In the genomic region with DNA sequence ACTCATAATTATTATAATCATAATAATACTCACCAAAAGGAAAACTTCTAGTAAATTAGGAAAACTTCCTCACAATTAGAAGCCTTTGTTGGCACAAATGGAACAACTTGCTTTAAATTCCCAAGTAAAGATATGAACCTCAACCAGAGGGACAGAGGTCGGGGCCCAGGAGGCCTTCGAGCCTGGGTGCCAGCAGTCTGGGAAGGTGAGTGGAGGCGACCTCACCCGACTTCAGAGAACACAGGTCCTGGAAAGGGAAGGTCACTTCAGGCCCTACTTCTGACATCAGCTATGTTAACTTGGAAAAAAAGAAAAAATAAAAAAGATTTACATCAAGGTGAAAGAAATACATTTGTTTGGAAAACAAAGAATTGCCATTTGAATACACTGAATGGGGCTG, we compare ENCODE assay signal across 28 cellular contexts.
"Had no signal": no experiment of that assay in that cellular context is flagged by ENCODE, and none has a peak within 500 bp of the region (broad histone marks: within the 10 kb centered on the region; RNA-seq: fewer than 3 reads in every experiment).

No MANE protein-coding gene starts in this region.

- H3K27ac ChIP-seq: colonic mucosa, coronary artery, dorsolateral prefrontal cortex, epithelial cell of prostate, esophagus muscularis mucosa, esophagus squamous epithelium, foreskin keratinocyte, gastrocnemius medialis, gastroesophageal sphincter, heart left ventricle, heart right ventricle, hepatocyte had no signal

- H3K27ac Mint-ChIP-seq: dendritic cell treated with granulocyte-macrophage colony-stimulating factor and Interleukin-4, amounts not matched to agents 40 ng/mL and 50 ng/mL, for 4 days; effector memory CD8-positive, alpha-beta T cell; endodermal cell had no signal

- H3K79me2 ChIP-seq: hepatocyte had no signal

- H3K4me2 ChIP-seq: hepatocyte had no signal

- H3K4me3 ChIP-seq: colonic mucosa, coronary artery, dorsolateral prefrontal cortex, esophagus muscularis mucosa, esophagus squamous epithelium, gastrocnemius medialis, gastroesophageal sphincter, heart left ventricle, heart right ventricle, hepatocyte had no signal

- FAIRE-seq: endometrium, endothelial cell of umbilical vein, frontal cortex had no signal

- H3K36me3 ChIP-seq: colonic mucosa, esophagus muscularis mucosa, esophagus squamous epithelium, gastrocnemius medialis, gastroesophageal sphincter, heart left ventricle, heart right ventricle had no signal

- H3K27me3 ChIP-seq: colonic mucosa, dorsolateral prefrontal cortex, esophagus muscularis mucosa, esophagus squamous epithelium, foreskin keratinocyte, gastrocnemius medialis, gastroesophageal sphincter, hepatocyte had no signal

- ATAC-seq: effector memory CD8-positive, alpha-beta T cell; foreskin keratinocyte; gastroesophageal sphincter; heart left ventricle; heart right ventricle had no signal

- H3K4me3 Mint-ChIP-seq: effector memory CD8-positive, alpha-beta T cell; endodermal cell had no signal

- H3K9me3 Mint-ChIP-seq: dendritic cell treated with granulocyte-macrophage colony-stimulating factor and Interleukin-4, amounts not matched to agents 40 ng/mL and 50 ng/mL, for 4 days; effector memory CD8-positive, alpha-beta T cell; endodermal cell had no signal

- DNase-seq: colonic mucosa; cortex of kidney; dermis blood vessel endothelial cell; dorsolateral prefrontal cortex; effector CD4-positive, alpha-beta T cell; effector CD8-positive, alpha-beta T cell; effector memory CD4-positive, alpha-beta T cell; effector memory CD8-positive, alpha-beta T cell; endodermal cell; erythroblast; esophagus squamous epithelium; foreskin fibroblast; foreskin keratinocyte; foreskin melanocyte; gastrocnemius medialis; glutamatergic neuron; head of caudate nucleus; heart left ventricle; heart right ventricle had no signal

- H3K4me1 Mint-ChIP-seq: endodermal cell had no signal

- H3K9me3 ChIP-seq: colonic mucosa, esophagus muscularis mucosa, esophagus squamous epithelium, gastrocnemius medialis, gastroesophageal sphincter, heart left ventricle, heart right ventricle had no signal

- H2AFZ ChIP-seq: hepatocyte had no signal

- H3K4me1 ChIP-seq: colonic mucosa, esophagus muscularis mucosa, esophagus squamous epithelium, foreskin keratinocyte, gastrocnemius medialis, gastroesophageal sphincter, heart left ventricle, heart right ventricle had no signal
